11 cellular contexts compared by ENCODE assay signal in genomic region chr22:41028841-41029240, GRCh38.
DNase-seq lines count a peak whose midpoint lies in the region; ATAC-seq, FAIRE-seq and TF ChIP-seq lines count a peak whose summit lies in the region.
"Had no signal": no experiment of that assay in that cellular context is flagged by ENCODE, and none has a peak within 500 bp of the region (broad histone marks: within the 10 kb centered on the region; RNA-seq: fewer than 3 reads in every experiment).

No MANE protein-coding gene starts in this region.

- H3K9me3 ChIP-seq in GM12878 (replicated peaks; ENCODE audit: control insufficient read depth, insufficient read depth, low read length) (no peaks in the 10 kb centered on the region), HepG2 (ENCODE audit: low read length) (no peaks in the 10 kb centered on the region)
- H3K9me3 ChIP-seq: uterus had no signal

- DNase-seq in AG04449 (ENCODE audit: low read depth, low spot score) = peak; percentile 83
- peak; percentile 62 for DNase-seq in HTR-8/SVneo (ENCODE audit: insufficient read length, low spot score)
- no peak for DNase-seq in GM12878 (ENCODE audit: low read depth, low spot score)
- peak; percentile 64 for DNase-seq in HepG2 (ENCODE audit: low spot score)
- no peak for DNase-seq in mesenteric fat pad (ENCODE audit: low spot score)
- no peak for DNase-seq in GDM1 (lab: John Stamatoyannopoulos, UW)
- DNase-seq in globus pallidus (ENCODE audit: low spot score) = no peak
- DNase-seq: SHP77; stimulated activated CD4-positive, alpha-beta T cell treated with anti-CD3 and anti-CD28 coated beads, Interleukin-2, amount 100 ng/mL, for 48 hours; uterus had no signal

- H3K4me1 ChIP-seq in GM12878 (ENCODE audit: control insufficient read depth, insufficient read depth, low read length) (no peaks in the 10 kb centered on the region), HepG2 (ENCODE audit: insufficient read depth, low read length) (peaks cover 13% of the 10 kb centered on the region; the same call in 1 of the 2 replicates)
- H3K4me1 ChIP-seq: uterus had no signal

- in situ Hi-C loops in GM12878 (cut with MboI) = no loop called here
- in situ Hi-C loops in HepG2 (cut with HindIII; ENCODE audit: extremely low pct_ligation_motif_present, low pct_unique_long_range_greater_than_20kb) = no loop called here

- no peaks in the 10 kb centered on the region for H3K27me3 ChIP-seq in GM12878 (replicated peaks in 1 of 2; ENCODE audit: control insufficient read depth in 2 of 2, insufficient read depth in 2 of 2, low read length in 1 of 2)
- peaks cover 0 to 1% of the 10 kb centered on the region in 2 experiments; a peak in 1 of 5 replicates for H3K27me3 ChIP-seq in HepG2 (ENCODE audit: control insufficient read depth in 1 of 2, insufficient read depth in 2 of 2, low read length in 2 of 2)
- H3K27me3 ChIP-seq: uterus had no signal

- ATAC-seq in GM12878 (peak; percentile 63), HepG2 (peak; percentile 47; the same call in 2 of the 3 replicates), GM18870 (IDR thresholded peaks at IDR 0.05; ENCODE audit: unreplicated experiment) (no peak)

- no peak for TF ChIP-seq CTCF in AG04449 (IDR thresholded peaks at IDR 0.05; ENCODE audit: insufficient read depth, low read length, missing control alignments)
- TF ChIP-seq CTCF in GM12878 (IDR thresholded peaks at IDR 0.05 in 2 of 3, conservative IDR thresholded peaks at IDR 0.05 in 1 of 3; ENCODE audit: control insufficient read depth in 2 of 3, extremely low read depth in 1 of 3, insufficient read depth in 1 of 3, low read depth in 3 of 3, low read length in 3 of 3) = no peak
- TF ChIP-seq CTCF in HepG2 (CRISPR knock-in tag; IDR thresholded peaks at IDR 0.05) = no peak

- SMC1A ChIA-PET in GM12878 (lab: Charles Lee; ENCODE audit: uncharacterized antibody, unreplicated experiment) = interaction anchor here (1.1 kb wide), 1 partner anchor 54 kb away, joined by 3 read pairs; no protein-coding TSS in a partner anchor

- FAIRE-seq in HTR-8/SVneo (lab: Jason Lieb, UNC) = no peak
- FAIRE-seq in GM12878 (lab: Jason Lieb, UNC) = no peak
- FAIRE-seq in HepG2 (lab: Jason Lieb, UNC) = no peak

- intact Hi-C loops in GM12878 (cut with micrococcal nuclease; ENCODE audit: unreplicated experiment) = no loop called here
- intact Hi-C loops in HepG2 (cut with micrococcal nuclease; ENCODE audit: unreplicated experiment) = no loop called here

- RAD21 ChIA-PET in GM12878 (lab: Charles Lee; ENCODE audit: unreplicated experiment) = no interaction called here

- H2AFZ ChIP-seq in GM12878 (ENCODE audit: control insufficient read depth, low read depth, low read length) = no peak overlapping the region
- no peak overlapping the region for H2AFZ ChIP-seq in HepG2 (ENCODE audit: low read length)

- no peak for TF ChIP-seq RAD21 in GM12878 (IDR thresholded peaks at IDR 0.05; ENCODE audit: insufficient read depth, low read depth, low read length)
- TF ChIP-seq RAD21 in HepG2 (CRISPR knock-in tag; IDR thresholded peaks at IDR 0.05) = no peak

- BruUV-seq in GM12878 (replicated peaks; lab: Mats Ljungman, UMichigan) (no TSS peak), HepG2 (replicated peaks; lab: Mats Ljungman, UMichigan) (no TSS peak)

- TF ChIP-seq POLR2A in GM12878 (IDR thresholded peaks at IDR 0.05; ENCODE audit: low read depth, low read length) (no peak), HepG2 (IDR thresholded peaks at IDR 0.05; ENCODE audit: insufficient read depth in 1 of 2, low read depth in 2 of 2, low read length in 2 of 2) (no peak)

- POLR2A ChIA-PET in AG04449 (lab: Yijun Ruan, JAX) (no interaction called here), GM12878 (lab: Charles Lee) (interaction anchor here (0.5 to 0.7 kb wide), 2 partner anchors 59 to 104 kb away, joined by 3 read pairs; no protein-coding TSS in a partner anchor), HepG2 (lab: Yijun Ruan, JAX) (interaction anchor here (1.1 kb wide), 1 partner anchor 77 kb away, joined by 8 read pairs; the partner anchor contains the start of gene RBX1)

- H3K9ac ChIP-seq in GM12878 (ENCODE audit: control insufficient read depth, insufficient read depth, low read length) (no peak overlapping the region), HepG2 (ENCODE audit: insufficient read depth, low read depth, low read length) (no peak overlapping the region)

- H3K79me2 ChIP-seq in GM12878 (ENCODE audit: control insufficient read depth, insufficient read depth, low read length) = no peaks in the 10 kb centered on the region
- no peaks in the 10 kb centered on the region for H3K79me2 ChIP-seq in HepG2 (ENCODE audit: insufficient read depth, low read length)

- no peak for TF ChIP-seq EP300 in GM12878 (IDR thresholded peaks at IDR 0.05; ENCODE audit: borderline replicate concordance in 1 of 2, control insufficient read depth in 1 of 2, low read depth in 2 of 2, low read length in 2 of 2)
- TF ChIP-seq EP300 in HepG2 (IDR thresholded peaks at IDR 0.05; ENCODE audit: low read depth in 2 of 2, low read length in 2 of 2) = no peak
- TF ChIP-seq EP300 in HepG2 (CRISPR knock-in tag; IDR thresholded peaks at IDR 0.05; ENCODE audit: borderline replicate concordance) = no peak

- no peak overlapping the region for H3K4me2 ChIP-seq in GM12878 (ENCODE audit: control insufficient read depth, insufficient read depth)
- no peak overlapping the region for H3K4me2 ChIP-seq in HepG2 (ENCODE audit: low read depth, low read length)

- H3K36me3 ChIP-seq in GM12878 (ENCODE audit: control insufficient read depth in 2 of 2, insufficient read depth in 2 of 2, low read length in 1 of 2) (no peaks in the 10 kb centered on the region), HepG2 (replicated peaks in 1 of 2; ENCODE audit: control insufficient read depth in 1 of 2, insufficient read depth in 2 of 2, low read length in 2 of 2) (no peaks in the 10 kb centered on the region)
- H3K36me3 ChIP-seq: uterus had no signal

- no peak overlapping the region for H3K4me3 ChIP-seq in AG04449 (ENCODE audit: low read depth, low read length)
- no peak overlapping the region for H3K4me3 ChIP-seq in GM12878
- H3K4me3 ChIP-seq in HepG2 (replicated peaks in 1 of 3; ENCODE audit: insufficient read depth in 1 of 3, low read depth in 2 of 3, low read length in 3 of 3) = no peak overlapping the region
- H3K4me3 ChIP-seq: uterus had no signal

- 21% methylated on average over 3 of the region's 3 CpGs for WGBS in GM12878 (ENCODE audit: insufficient coverage, insufficient replicate concordance, low lambda C conversion rate, missing lambda C conversion rate)
- WGBS in HepG2 (ENCODE audit: low lambda C conversion rate) = 3% methylated on average over 3 of the region's 3 CpGs

- CTCF ChIA-PET in AG04449 (lab: Yijun Ruan, JAX) = no interaction called here
- CTCF ChIA-PET in GM12878 (lab: Yijun Ruan, JAX) = no interaction called here
- CTCF ChIA-PET in HepG2 (lab: Yijun Ruan, JAX; ENCODE audit: low intra/inter-chr PET ratio, low total read pairs) = no interaction called here

- H4K20me1 ChIP-seq in GM12878 (ENCODE audit: control insufficient read depth, insufficient read depth) (no peaks in the 10 kb centered on the region), HepG2 (ENCODE audit: insufficient read depth, low read length) (no peaks in the 10 kb centered on the region)

- no peak overlapping the region for H3K27ac ChIP-seq in GM12878 (ENCODE audit: control insufficient read depth, insufficient read depth)
- H3K27ac ChIP-seq in HepG2 (ENCODE audit: extremely low read length, insufficient read depth, low read length) = no peak overlapping the region

TF ChIP-seq in GM12878, 131 proteins besides CTCF, POLR2A, EP300 and RAD21:
- no peak for TF ChIP-seq USF2 (IDR thresholded peaks at IDR 0.05; ENCODE audit: borderline replicate concordance, low read depth, low read length)
- peak; percentile 41 for TF ChIP-seq JUNB (IDR thresholded peaks at IDR 0.05)
- TF ChIP-seq BRCA1 (IDR thresholded peaks at IDR 0.05; ENCODE audit: low read depth, low read length) = no peak
- no peak for TF ChIP-seq HDGF (IDR thresholded peaks at IDR 0.05)
- TF ChIP-seq PKNOX1 (IDR thresholded peaks at IDR 0.05) = no peak

TF ChIP-seq in HepG2, 621 proteins besides CTCF, POLR2A, EP300 and RAD21 (continues in another document):
- TF ChIP-seq ETS1 (CRISPR knock-in tag; IDR thresholded peaks at IDR 0.05) = no peak
- no peak for TF ChIP-seq SMARCC2 (IDR thresholded peaks at IDR 0.05)
- TF ChIP-seq ARNT2 (CRISPR knock-in tag; IDR thresholded peaks at IDR 0.05; ENCODE audit: low read depth) = no peak
- TF ChIP-seq ATRX (CRISPR knock-in tag; IDR thresholded peaks at IDR 0.05; ENCODE audit: borderline replicate concordance) = no peak
- TF ChIP-seq FOSL2 (CRISPR knock-in tag; IDR thresholded peaks at IDR 0.05) = peak; percentile 82
- TF ChIP-seq MAZ (IDR thresholded peaks at IDR 0.05; ENCODE audit: borderline replicate concordance, low read depth, low read length) = no peak
- no peak for TF ChIP-seq MAZ (CRISPR knock-in tag; IDR thresholded peaks at IDR 0.05; ENCODE audit: low read depth)
- TF ChIP-seq GFI1 (CRISPR knock-in tag; IDR thresholded peaks at IDR 0.05; ENCODE audit: borderline replicate concordance) = no peak
- no peak for TF ChIP-seq BATF2 (CRISPR knock-in tag; IDR thresholded peaks at IDR 0.05)
- TF ChIP-seq HDAC6 (IDR thresholded peaks at IDR 0.05; ENCODE audit: low read depth, low read length) = no peak
- no peak for TF ChIP-seq ZMYM3 (CRISPR knock-in tag; IDR thresholded peaks at IDR 0.05)
- 0 out of 2 replicates have a peak, but pooled peaks have one; percentile 12 for TF ChIP-seq SAP130 (CRISPR knock-in tag; IDR thresholded peaks at IDR 0.05; ENCODE audit: low read depth)

Comparison
In these comparisons a context has a peak if more than half of its experiments do, and no peak if none do; other contexts are left out.
1. DNase-seq: peak in AG04449 (single experiment), HTR-8/SVneo (single experiment) and HepG2 (single experiment); none in GM12878 (single experiment), mesenteric fat pad (single experiment), GDM1 (single experiment) and globus pallidus (single experiment).